In genomic region chr4:56927196-56927595, GRCh38 we compare ENCODE assay signal across 30 cellular contexts.
"Had no signal": no experiment of that assay in that cellular context is flagged by ENCODE, and none has a peak within 500 bp of the region (broad histone marks: within the 10 kb centered on the region; RNA-seq: fewer than 3 reads in every experiment).

No MANE protein-coding gene starts in this region.

- H2AFZ ChIP-seq: neural progenitor cell, parathyroid adenoma had no signal

- H3K27me3 ChIP-seq: neural progenitor cell, ovary, spleen, suprapubic skin, testis, tibial artery, upper lobe of left lung, vagina had no signal

- H3K27ac ChIP-seq: neural progenitor cell, ovary, parathyroid adenoma, psoas muscle, skin epidermis, spleen, suprapubic skin, testis, tibial artery, upper lobe of left lung, vagina had no signal

- ATAC-seq: naive thymus-derived CD4-positive, alpha-beta T cell; natural killer cell; psoas muscle; right cardiac atrium; sciatic nerve; stimulated activated memory B cell treated with anti-CD40 and anti-IgM and Interleukin-4, amounts not matched to agents 10 μg/mL and 1 μg/mL and 100 μg/mL, for 72 hours; stimulated activated naive CD8-positive, alpha-beta T cell treated with anti-CD3 and anti-CD28 coated beads, Interleukin-15, amount 100 ng/mL, for 72 hours; stimulated activated naive CD8-positive, alpha-beta T cell treated with anti-CD3 and anti-CD28 coated beads, Interleukin-15, Interleukin-2, amounts not matched to agents 100 U/mL and 50 U/mL, for 24 hours had no signal

- H3K4me2 ChIP-seq: neural progenitor cell, smooth muscle cell had no signal

- H3K9me3 ChIP-seq: ovary, psoas muscle, spleen, suprapubic skin, testis, tibial artery, upper lobe of left lung, vagina had no signal

- DNase-seq: naive thymus-derived CD4-positive, alpha-beta T cell; natural killer cell; occipital lobe; ovary; posterior cingulate gyrus; psoas muscle; right cardiac atrium; spleen; stimulated activated CD4-positive, alpha-beta T cell treated with anti-CD3 and anti-CD28 coated beads, Interleukin-12 subunit alpha, Interleukin-12 subunit beta, amount 100 ng/mL, for 4 hours; stimulated activated CD4-positive, alpha-beta T cell treated with anti-CD3 and anti-CD28 coated beads, Interleukin-1b, Interleukin-23, amount 100 ng/mL, for 48 hours; stimulated activated CD4-positive, alpha-beta T cell treated with anti-CD3 and anti-CD28 coated beads, Interleukin-4, amount 100 ng/mL, for 1 hour; stimulated activated CD4-positive, alpha-beta T cell treated with anti-CD3 and anti-CD28 coated beads, Interleukin-4, amount 100 ng/mL, for 4 hours; stimulated activated CD8-positive, alpha-beta memory T cell treated with anti-CD3 and anti-CD28 coated beads, Interleukin-4, amount 100 ng/mL, for 48 hours; stimulated activated naive CD4-positive, alpha-beta T cell; stimulated activated naive CD8-positive, alpha-beta T cell treated with anti-CD3 and anti-CD28 coated beads, Interleukin-15, amount 100 ng/mL, for 72 hours; stimulated activated naive CD8-positive, alpha-beta T cell treated with anti-CD3 and anti-CD28 coated beads, Interleukin-15, Interleukin-2, amounts not matched to agents 100 U/mL and 50 U/mL, for 24 hours; substantia nigra; testis; tibial artery; trophoblast cell; upper lobe of left lung had no signal

- H3K9ac ChIP-seq: neural progenitor cell, parathyroid adenoma had no signal

- H3K4me1 ChIP-seq: neural progenitor cell, parathyroid adenoma, psoas muscle, testis, tibial artery, upper lobe of left lung had no signal

- H3K4me3 ChIP-seq: neural progenitor cell, ovary, psoas muscle, skin epidermis, smooth muscle cell, spleen, suprapubic skin, testis, tibial artery, upper lobe of left lung, vagina had no signal

- FAIRE-seq: urothelium cell line had no signal

- H3K36me3 ChIP-seq: ovary had no signal
